Comparison of ENCODE assay signal across 14 cellular contexts in genomic region chr9:135126480-135127187, GRCh38. TPM values are rescaled to one million over a fixed set of nuclear protein-coding genes. Genes with fewer than 3 reads are reported as not detected.
DNase-seq lines count a peak whose midpoint lies in the region; ATAC-seq and TF ChIP-seq lines count a peak whose summit lies in the region.
"Had no signal": no experiment of that assay in that cellular context is flagged by ENCODE, and none has a peak within 500 bp of the region (broad histone marks: within the 10 kb centered on the region; RNA-seq: fewer than 3 reads in every experiment).

No MANE protein-coding gene starts in this region.

- peaks cover 3% of the 10 kb centered on the region for H3K9me3 Mint-ChIP-seq in activated naive CD4-positive, alpha-beta T cell treated with anti-CD3 and anti-CD28 coated beads for 36 hours

- H3K9me2 ChIP-seq in Karpas-422 (replicated peaks; ENCODE audit: insufficient read depth, low read length): no peaks in the 10 kb centered on the region

- TF ChIP-seq EP300 in gastroesophageal sphincter (IDR thresholded peaks at IDR 0.05) (no peak), suprapubic skin (IDR thresholded peaks at IDR 0.05) (no peak)

- peaks cover 40% of the 10 kb centered on the region for H3K27me3 ChIP-seq in gastroesophageal sphincter
- H3K27me3 ChIP-seq in suprapubic skin: no peaks in the 10 kb centered on the region
- H3K27me3 ChIP-seq in Karpas-422 (ENCODE audit: low read length): no peaks in the 10 kb centered on the region
- H3K27me3 ChIP-seq: brain microvascular endothelial cell had no signal

- H3K9ac ChIP-seq in Karpas-422 (ENCODE audit: low read length): no peak overlapping the region

- 59 to 100% methylated on average over 5 to 8 of the region's 32 CpGs for WGBS in gastroesophageal sphincter (ENCODE audit: low coverage in 1 of 2), 2 donors
- WGBS in suprapubic skin: 51% methylated on average over 21 of the region's 32 CpGs

- H3K4me1 ChIP-seq in gastroesophageal sphincter: peaks cover 0 to 13% (median 0%) of the 10 kb centered on the region in 3 donors
- H3K4me1 ChIP-seq in suprapubic skin: peaks cover 38% of the 10 kb centered on the region
- no peaks in the 10 kb centered on the region for H3K4me1 ChIP-seq in Karpas-422 (ENCODE audit: low read length)

- intact Hi-C loops in activated naive CD4-positive, alpha-beta T cell treated with anti-CD3 and anti-CD28 coated beads for 36 hours (cut with micrococcal nuclease): no loop called here

- H3K4me2 ChIP-seq in Karpas-422 (ENCODE audit: low read depth, low read length, poor library complexity, severe bottlenecking): no peak overlapping the region

- H4K20me1 ChIP-seq in Karpas-422 (ENCODE audit: insufficient read depth, low read depth, low read length): no peaks in the 10 kb centered on the region

- TF ChIP-seq POLR2A in gastroesophageal sphincter (IDR thresholded peaks at IDR 0.05) (no peak), suprapubic skin (IDR thresholded peaks at IDR 0.05) (no peak)

- H3K4me3 ChIP-seq in gastroesophageal sphincter: no peak overlapping the region
- no peak overlapping the region for H3K4me3 ChIP-seq in suprapubic skin
- no peak overlapping the region for H3K4me3 ChIP-seq in Karpas-422 (ENCODE audit: low read length)

- TF ChIP-seq CTCF in gastroesophageal sphincter (IDR thresholded peaks at IDR 0.05) (no peak), suprapubic skin (IDR thresholded peaks at IDR 0.05) (peak in 1 of 2 donors; percentile 9)

- H3K36me3 ChIP-seq in gastroesophageal sphincter (no peaks in the 10 kb centered on the region), suprapubic skin (no peaks in the 10 kb centered on the region), Karpas-422 (ENCODE audit: insufficient read depth, low read length) (no peaks in the 10 kb centered on the region)
- H3K36me3 ChIP-seq: brain microvascular endothelial cell had no signal

- CTCF ChIA-PET in activated naive CD4-positive, alpha-beta T cell treated with anti-CD3 and anti-CD28 coated beads for 36 hours (lab: Charles Lee): no interaction called here

- H3K27ac Mint-ChIP-seq in activated naive CD4-positive, alpha-beta T cell treated with anti-CD3 and anti-CD28 coated beads for 36 hours: no peak overlapping the region

- H3K36me3 Mint-ChIP-seq in activated naive CD4-positive, alpha-beta T cell treated with anti-CD3 and anti-CD28 coated beads for 36 hours (ENCODE audit: low read depth): no peaks in the 10 kb centered on the region

- no peak overlapping the region for H2AFZ ChIP-seq in Karpas-422 (ENCODE audit: low read length)

- H3K4me3 Mint-ChIP-seq in activated naive CD4-positive, alpha-beta T cell treated with anti-CD3 and anti-CD28 coated beads for 36 hours: no peak overlapping the region
- H3K4me3 Mint-ChIP-seq: activated T-cell treated with anti-CD3 and anti-CD28 coated beads, Interleukin-2, amount 50 U/mL, for 4 hours had no signal

- peaks cover 5% of the 10 kb centered on the region for H3K27me3 Mint-ChIP-seq in activated naive CD4-positive, alpha-beta T cell treated with anti-CD3 and anti-CD28 coated beads for 36 hours (ENCODE audit: low read depth)

- ATAC-seq in gastroesophageal sphincter: peak; percentile 72
- ATAC-seq: activated T-cell treated with anti-CD3 and anti-CD28 coated beads, Interleukin-2, amount 50 U/mL, for 4 hours had no signal

- H3K79me2 ChIP-seq in Karpas-422 (ENCODE audit: low read length): no peaks in the 10 kb centered on the region

- peaks cover 8% of the 10 kb centered on the region for H3K4me1 Mint-ChIP-seq in activated naive CD4-positive, alpha-beta T cell treated with anti-CD3 and anti-CD28 coated beads for 36 hours (ENCODE audit: low read depth)

- no peaks in the 10 kb centered on the region for H3K9me3 ChIP-seq in gastroesophageal sphincter
- no peaks in the 10 kb centered on the region for H3K9me3 ChIP-seq in suprapubic skin
- no peaks in the 10 kb centered on the region for H3K9me3 ChIP-seq in Karpas-422 (ENCODE audit: low read length)

- H3K27ac ChIP-seq in gastroesophageal sphincter: no peak overlapping the region
- peak overlapping the region; percentile 81 for H3K27ac ChIP-seq in suprapubic skin
- H3K27ac ChIP-seq in Karpas-422 (ENCODE audit: low read length): no peak overlapping the region
- H3K27ac ChIP-seq: 22Rv1, brain microvascular endothelial cell had no signal

- peak; percentile 45 for DNase-seq in DMS 273 (lab: John Stamatoyannopoulos, UW; ENCODE audit: unreplicated experiment)
- no peak for DNase-seq in DMS 273 treated with DMSO at 0.1 percent for 48 hours (lab: John Stamatoyannopoulos, UW)
- DNase-seq in RKO (ENCODE audit: low spot score): peak; percentile 79
- peak in 1 of 2 donors; percentile 82 for DNase-seq in suprapubic skin (ENCODE audit: low spot score in 2 of 2)
- no peak for DNase-seq in activated naive CD4-positive, alpha-beta T cell treated with anti-CD3 and anti-CD28 coated beads for 36 hours
- no peak for DNase-seq in Karpas-422
- DNase-seq in KG1 (lab: John Stamatoyannopoulos, UW): no peak
- DNase-seq: activated T-cell treated with anti-CD3 and anti-CD28 coated beads, Interleukin-2, amount 50 U/mL, for 4 hours; brain microvascular endothelial cell; DND-41; NCI-H1048; NCI-H526 had no signal

RNA-seq across cellular contexts. Expression of gene OLFM1, which starts 39.2 kb away (rescaled TPM):
- total RNA-seq in gastroesophageal sphincter (10 to 100 TPM; 13.5 to 32.8 (median 25.6) TPM), suprapubic skin (10 to 100 TPM in 2 of 4 donors, 1 to 10 TPM in 2; 4.0 to 15.4 (median 11.7) TPM)
- total RNA-seq in activated naive CD4-positive, alpha-beta T cell treated with anti-CD3 and anti-CD28 coated beads for 36 hours: not detected
- not detected in 2 replicates for total RNA-seq in Karpas-422 (2014; rRNA removed; shearing (Covaris generic); ENCODE audit: low replicate concordance)

Comparison
In these comparisons a context has a peak if more than half of its experiments do, and no peak if none do; other contexts are left out.
1. DNase-seq: peak in DMS 273 (single experiment) and RKO (single experiment); none in DMS 273 treated with DMSO at 0.1 percent for 48 hours (single experiment), activated naive CD4-positive, alpha-beta T cell treated with anti-CD3 and anti-CD28 coated beads for 36 hours (single experiment), Karpas-422 (single experiment) and KG1 (single experiment).